ENCODE assay signal across 15 cellular contexts in genomic region chr9:17878810-17879370, GRCh38.
"Had no signal": no experiment of that assay in that cellular context is flagged by ENCODE, and none has a peak within 500 bp of the region (broad histone marks: within the 10 kb centered on the region; RNA-seq: fewer than 3 reads in every experiment).

No MANE protein-coding gene starts in this region.

- H3K4me3 Mint-ChIP-seq: activated naive CD4-positive, alpha-beta T cell treated with anti-CD3 and anti-CD28 coated beads for 36 hours; activated naive CD8-positive, alpha-beta T cell treated with anti-CD3 and anti-CD28 coated beads, Interleukin-2, amount 50 U/mL, for 24 hours; dendritic cell treated with granulocyte-macrophage colony-stimulating factor and Interleukin-4, amounts not matched to agents 40 ng/mL and 50 ng/mL, for 4 days; effector memory CD8-positive, alpha-beta T cell; memory B cell; naive thymus-derived CD4-positive, alpha-beta T cell had no signal

- H3K36me3 Mint-ChIP-seq: memory B cell had no signal

- H3K27ac Mint-ChIP-seq: activated naive CD4-positive, alpha-beta T cell treated with anti-CD3 and anti-CD28 coated beads for 36 hours; activated naive CD8-positive, alpha-beta T cell treated with anti-CD3 and anti-CD28 coated beads, Interleukin-2, amount 50 U/mL, for 24 hours; dendritic cell treated with granulocyte-macrophage colony-stimulating factor and Interleukin-4, amounts not matched to agents 40 ng/mL and 50 ng/mL, for 4 days; effector memory CD8-positive, alpha-beta T cell; memory B cell; naive thymus-derived CD4-positive, alpha-beta T cell had no signal

- H3K9me3 Mint-ChIP-seq: memory B cell had no signal

- H3K4me1 Mint-ChIP-seq: activated naive CD8-positive, alpha-beta T cell treated with anti-CD3 and anti-CD28 coated beads, Interleukin-2, amount 50 U/mL, for 24 hours; memory B cell; naive thymus-derived CD4-positive, alpha-beta T cell had no signal

- H3K27me3 ChIP-seq: foreskin keratinocyte, pancreas had no signal

- H3K9me3 ChIP-seq: mucosa of descending colon, pancreas had no signal

- H3K27ac ChIP-seq: foreskin keratinocyte, pancreas had no signal

- H3K27me3 Mint-ChIP-seq: activated naive CD8-positive, alpha-beta T cell treated with anti-CD3 and anti-CD28 coated beads, Interleukin-2, amount 50 U/mL, for 24 hours; dendritic cell treated with granulocyte-macrophage colony-stimulating factor and Interleukin-4, amounts not matched to agents 40 ng/mL and 50 ng/mL, for 4 days; effector memory CD8-positive, alpha-beta T cell; memory B cell; naive thymus-derived CD4-positive, alpha-beta T cell had no signal

- ATAC-seq: activated CD4-positive, CD25-positive, alpha-beta regulatory T cell treated with anti-CD3 and anti-CD28 coated beads, Interleukin-2, amount 50 U/mL, for 24 hours; activated naive CD8-positive, alpha-beta T cell treated with anti-CD3 and anti-CD28 coated beads, Interleukin-2, amount 50 U/mL, for 24 hours; effector memory CD8-positive, alpha-beta T cell; foreskin keratinocyte; left ventricle myocardium superior; mucosa of descending colon; naive thymus-derived CD4-positive, alpha-beta T cell; pancreas; sciatic nerve had no signal

- DNase-seq: activated CD4-positive, alpha-beta T cell treated with anti-CD3 and anti-CD28 coated beads, Interleukin-2, amount 50 U/mL, for 1 hour; activated naive CD4-positive, alpha-beta T cell treated with anti-CD3 and anti-CD28 coated beads for 36 hours; activated naive CD8-positive, alpha-beta T cell treated with anti-CD3 and anti-CD28 coated beads, Interleukin-2, amount 50 U/mL, for 24 hours; aorta; cerebellar nuclear complex; effector memory CD8-positive, alpha-beta T cell; foreskin keratinocyte; left ventricle myocardium superior; mucosa of descending colon; naive thymus-derived CD4-positive, alpha-beta T cell; pancreas had no signal
